Comparison of ENCODE assay signal across 8 cellular contexts in genomic region chr1:9429369-9429766, GRCh38.
DNase-seq lines count a peak whose midpoint lies in the region; TF ChIP-seq lines count a peak whose summit lies in the region.

No MANE protein-coding gene starts in this region.

- TF ChIP-seq CTCF in mammary epithelial cell (conservative IDR thresholded peaks at IDR 0.05 in 1 of 2, IDR thresholded peaks at IDR 0.05 in 1 of 2; ENCODE audit: extremely low read depth in 1 of 2, insufficient read depth in 1 of 2, low read depth in 1 of 2, low read length in 2 of 2) = no peak

- H3K36me3 ChIP-seq in mammary epithelial cell (ENCODE audit: insufficient read depth, low read length) (no peaks in the 10 kb centered on the region), mesenchymal stem cell (ENCODE audit: control insufficient read depth in 1 of 2, insufficient read depth in 2 of 2, low read depth in 1 of 2, low read length in 2 of 2) (no peaks in the 10 kb centered on the region), urinary bladder (ENCODE audit: insufficient read depth) (no peaks in the 10 kb centered on the region)

- peaks cover 14% of the 10 kb centered on the region for H3K4me1 ChIP-seq in mammary epithelial cell (ENCODE audit: insufficient read depth, low read length)
- peaks cover 3% of the 10 kb centered on the region for H3K4me1 ChIP-seq in mesenchymal stem cell (ENCODE audit: control insufficient read depth, insufficient read depth, low read depth, low read length)
- H3K4me1 ChIP-seq in urinary bladder (ENCODE audit: insufficient read depth) = no peaks in the 10 kb centered on the region

- H3K9me3 ChIP-seq in mammary epithelial cell (replicated peaks; ENCODE audit: insufficient read depth, low read length) = no peaks in the 10 kb centered on the region
- no peaks in the 10 kb centered on the region for H3K9me3 ChIP-seq in mesenchymal stem cell (ENCODE audit: control insufficient read depth, low read length)

- H3K36me3 Mint-ChIP-seq in activated naive CD4-positive, alpha-beta T cell treated with anti-CD3 and anti-CD28 coated beads, Interleukin-2, amount 50 U/mL, for 24 hours = no peaks in the 10 kb centered on the region

- BruUV-seq in mammary epithelial cell (replicated peaks; lab: Mats Ljungman, UMichigan) = TSS peak; percentile 85

- H3K18ac ChIP-seq in mesenchymal stem cell (ENCODE audit: low read depth in 1 of 2, low read length in 2 of 2) = no peak overlapping the region

- no peak overlapping the region for H4K91ac ChIP-seq in mesenchymal stem cell (ENCODE audit: low read length)

- H4K8ac ChIP-seq in mesenchymal stem cell (ENCODE audit: low read length) = peak overlapping the region; percentile 70

- H3K4me2 ChIP-seq in mammary epithelial cell (ENCODE audit: insufficient read depth, low read depth, low read length) = peak overlapping the region; percentile 91
- peak overlapping the region; percentile 87 for H3K4me2 ChIP-seq in mesenchymal stem cell (ENCODE audit: low read length, poor library complexity, severe bottlenecking)

- 16% methylated on average over 4 of the region's 6 CpGs for WGBS in mammary epithelial cell (ENCODE audit: low coverage, missing lambda C conversion rate)
- WGBS in mesenchymal stem cell = 56% methylated on average over 6 of the region's 6 CpGs
- 30% methylated on average over 6 of the region's 6 CpGs for WGBS in urinary bladder

- H3K4ac ChIP-seq in mesenchymal stem cell (ENCODE audit: low read depth in 1 of 2, low read length in 2 of 2) = peak overlapping the region in 1 of 2 experiments; percentile 37

- no peaks in the 10 kb centered on the region for H3K79me1 ChIP-seq in mesenchymal stem cell (replicated peaks; ENCODE audit: low read length, poor library complexity, severe bottlenecking)

- no peak overlapping the region for H2BK5ac ChIP-seq in mesenchymal stem cell (ENCODE audit: low read depth, low read length, poor library complexity, severe bottlenecking)

- H2BK120ac ChIP-seq in mesenchymal stem cell (ENCODE audit: low read depth, low read length) = no peak overlapping the region

- no peak overlapping the region for H3K14ac ChIP-seq in mesenchymal stem cell (ENCODE audit: low read length in 2 of 2)

- no peaks in the 10 kb centered on the region for H3K9me3 Mint-ChIP-seq in activated naive CD4-positive, alpha-beta T cell treated with anti-CD3 and anti-CD28 coated beads, Interleukin-2, amount 50 U/mL, for 24 hours

- CTCF ChIA-PET in mammary epithelial cell (lab: Charles Lee; ENCODE audit: low non-redundant PET) = no interaction called here

- H3K23ac ChIP-seq in mesenchymal stem cell (ENCODE audit: low read length in 2 of 2) = peak overlapping the region in 1 of 2 experiments; percentile 9

- H3K4me1 Mint-ChIP-seq in activated naive CD4-positive, alpha-beta T cell treated with anti-CD3 and anti-CD28 coated beads, Interleukin-2, amount 50 U/mL, for 24 hours = peaks cover 54% of the 10 kb centered on the region

- H3K27me3 Mint-ChIP-seq in activated naive CD4-positive, alpha-beta T cell treated with anti-CD3 and anti-CD28 coated beads, Interleukin-2, amount 50 U/mL, for 24 hours = no peaks in the 10 kb centered on the region

- no peaks in the 10 kb centered on the region for H4K20me1 ChIP-seq in mammary epithelial cell (ENCODE audit: insufficient read depth, low read length)

- DNase-seq in activated naive CD4-positive, alpha-beta T cell treated with Interleukin-2 at 50 U/mL for 16 hours = no peak
- no peak for DNase-seq in mammary epithelial cell
- DNase-seq in mesenchymal stem cell = no peak
- DNase-seq in ecto neural progenitor cell (ENCODE audit: low spot score) = no peak
- no peak for DNase-seq in HuH-7 (ENCODE audit: low spot score)
- no peak for DNase-seq in NCI-H526 (lab: John Stamatoyannopoulos, UW)

- dilution Hi-C loops in mammary epithelial cell (cut with HindIII; ENCODE audit: low sequenced_read_pairs) = no loop called here

- H3K9ac ChIP-seq in mammary epithelial cell (ENCODE audit: insufficient read depth, low read length) = peak overlapping the region; percentile 92
- H3K9ac ChIP-seq in mesenchymal stem cell (ENCODE audit: low read length) = peak overlapping the region; percentile 91

- H3K79me2 ChIP-seq in mammary epithelial cell (ENCODE audit: insufficient read depth, low read length) = no peaks in the 10 kb centered on the region

- in situ Hi-C loops in mammary epithelial cell (cut with MboI; ENCODE audit: low sequenced_read_pairs in 2 of 2) = no loop called here

- H2BK12ac ChIP-seq in mesenchymal stem cell (ENCODE audit: low read length in 2 of 2) = no peak overlapping the region

- peak overlapping the region; percentile 99 for H3K27ac Mint-ChIP-seq in activated naive CD4-positive, alpha-beta T cell treated with anti-CD3 and anti-CD28 coated beads, Interleukin-2, amount 50 U/mL, for 24 hours

- peak overlapping the region; percentile 98 for H3K4me3 Mint-ChIP-seq in activated naive CD4-positive, alpha-beta T cell treated with anti-CD3 and anti-CD28 coated beads, Interleukin-2, amount 50 U/mL, for 24 hours

- peak overlapping the region; percentile 50 for H2AK5ac ChIP-seq in mesenchymal stem cell (ENCODE audit: low read length, severe bottlenecking)

- H2BK15ac ChIP-seq in mesenchymal stem cell (ENCODE audit: low read depth, poor library complexity, severe bottlenecking) = no peak overlapping the region

- H2AFZ ChIP-seq in mammary epithelial cell (ENCODE audit: low read depth, low read length) = peak overlapping the region; percentile 86
- peak overlapping the region; percentile 54 for H2AFZ ChIP-seq in mesenchymal stem cell (ENCODE audit: low read depth, low read length)

- H3K27ac ChIP-seq in mammary epithelial cell (ENCODE audit: insufficient read depth, low read depth, low read length) = peak overlapping the region; percentile 94
- no peak overlapping the region for H3K27ac ChIP-seq in mesenchymal stem cell (ENCODE audit: low read length, poor library complexity, severe bottlenecking)
- H3K27ac ChIP-seq in urinary bladder (ENCODE audit: low read depth) = no peak overlapping the region

- H3K4me3 ChIP-seq in mammary epithelial cell (replicated peaks in 1 of 3; ENCODE audit: insufficient read depth in 1 of 3, low read depth in 2 of 3, low read length in 3 of 3) = peak overlapping the region; percentile 50 to 61 (median 59)
- peak overlapping the region in 1 of 2 experiments; percentile 92 for H3K4me3 ChIP-seq in mesenchymal stem cell (ENCODE audit: insufficient read depth in 1 of 2, low read depth in 1 of 2, low read length in 2 of 2)
- peak overlapping the region; percentile 34 for H3K4me3 ChIP-seq in urinary bladder (ENCODE audit: low read depth, low read length)

- intact Hi-C loops in mammary epithelial cell (cut with micrococcal nuclease) = loop anchor here (2.0 kb wide), 2 partner anchors 47 to 61 kb away; no protein-coding TSS in a partner anchor

- H3K27me3 ChIP-seq in mammary epithelial cell (ENCODE audit: insufficient read depth, low read length) (no peaks in the 10 kb centered on the region), mesenchymal stem cell (ENCODE audit: control insufficient read depth in 1 of 2, insufficient read depth in 1 of 2, low read length in 2 of 2) (peaks cover 0 to 7% of the 10 kb centered on the region in 2 experiments)
